In genomic region chr17:17693253-17693954, GRCh38 we compare ENCODE assay signal across 8 cellular contexts. TPM values are rescaled to one million over a fixed set of nuclear protein-coding genes. Genes with fewer than 3 reads are reported as not detected.
DNase-seq lines count a peak whose midpoint lies in the region; ATAC-seq and TF ChIP-seq lines count a peak whose summit lies in the region.

No MANE protein-coding gene starts in this region.

- peak; percentile 72 for DNase-seq in COLO668 (lab: John Stamatoyannopoulos, UW; ENCODE audit: unreplicated experiment)
- DNase-seq in Jurkat, Clone E6-1 (ENCODE audit: low read depth, low spot score), result no peak
- DNase-seq in SJSA1 (ENCODE audit: low read depth in 1 of 2, low spot score in 2 of 2), result peak; percentile 52 to 63
- DNase-seq in epithelial cell of prostate (ENCODE audit: low read depth, low spot score), result no peak
- no peak for DNase-seq in natural killer cell
- no peak for DNase-seq in omental fat pad (ENCODE audit: low spot score)
- DNase-seq in NK-92 treated with Interleukin-12 subunit alpha and Interleukin-12 subunit beta, amount 100 ng/mL, for 24 hours (lab: John Stamatoyannopoulos, UW), result no peak

- intact Hi-C loops in natural killer cell (cut with micrococcal nuclease), result no loop called here

- H3K27me3 ChIP-seq in SJSA1 (replicated peaks), result no peaks in the 10 kb centered on the region

- H3K27ac Mint-ChIP-seq in natural killer cell, result peak overlapping the region; percentile 97 to 99

- H3K9me3 Mint-ChIP-seq in natural killer cell, result no peaks in the 10 kb centered on the region

- H3K4me1 Mint-ChIP-seq in natural killer cell, result peaks cover 49 to 59% of the 10 kb centered on the region in 2 donors

- H3K27ac ChIP-seq in SJSA1 (peak overlapping the region; percentile 85), epithelial cell of prostate (peak overlapping the region; percentile 99)

- H3K36me3 ChIP-seq in SJSA1, result peaks cover 6% of the 10 kb centered on the region; the same call in 1 of the 2 replicates

- H3K4me3 ChIP-seq in Jurkat, Clone E6-1 (ENCODE audit: low read length), result peak overlapping the region; percentile 48
- no peak overlapping the region for H3K4me3 ChIP-seq in SJSA1

- H3K36me3 Mint-ChIP-seq in natural killer cell, result no peaks in the 10 kb centered on the region

- peaks cover 83% of the 10 kb centered on the region for H3K4me1 ChIP-seq in SJSA1 (replicated peaks)

- H3K9me3 ChIP-seq in SJSA1 (replicated peaks), result no peaks in the 10 kb centered on the region

- H3K27me3 Mint-ChIP-seq in natural killer cell (ENCODE audit: low read depth in 2 of 2), result no peaks in the 10 kb centered on the region

- H3K4me3 Mint-ChIP-seq in natural killer cell, result peak overlapping the region; percentile 86

- ATAC-seq in natural killer cell, result no peak
- no peak for ATAC-seq in omental fat pad (ENCODE audit: low FRiP score)
- no peak for ATAC-seq in GM18873 (IDR thresholded peaks at IDR 0.05; ENCODE audit: low FRiP score, unreplicated experiment)

- TF ChIP-seq CTCF in natural killer cell (IDR thresholded peaks at IDR 0.05) (no peak), omental fat pad (IDR thresholded peaks at IDR 0.05) (no peak)

RNA-seq across cellular contexts. Expression of gene RAI1, which starts 12.1 kb away (rescaled TPM):
- polyA plus RNA-seq in Jurkat, Clone E6-1 (2012; ENCODE audit: insufficient read depth, insufficient read length), result 16.2 TPM
- total RNA-seq in SJSA1 (2014; rRNA removed; shearing (Covaris generic)), result 7.6 and 12.7 TPM in 2 replicates
- total RNA-seq in natural killer cell, result 10 to 100 TPM; 39.8 to 55.0 (median 49.4) TPM
- 10 to 100 TPM in 1 of 4 donors, 1 to 10 TPM in 3; 6.7 to 30.6 (median 8.5) TPM for total RNA-seq in omental fat pad

Comparison
In these comparisons a context has a peak if more than half of its experiments do, and no peak if none do; other contexts are left out.
1. DNase-seq: peak in COLO668 (single experiment) and SJSA1 (2 of 2); none in Jurkat, Clone E6-1 (single experiment), epithelial cell of prostate (single experiment), natural killer cell (single experiment), omental fat pad (single experiment) and NK-92 treated with Interleukin-12 subunit alpha and Interleukin-12 subunit beta, amount 100 ng/mL, for 24 hours (single experiment).